In the genomic region with DNA sequence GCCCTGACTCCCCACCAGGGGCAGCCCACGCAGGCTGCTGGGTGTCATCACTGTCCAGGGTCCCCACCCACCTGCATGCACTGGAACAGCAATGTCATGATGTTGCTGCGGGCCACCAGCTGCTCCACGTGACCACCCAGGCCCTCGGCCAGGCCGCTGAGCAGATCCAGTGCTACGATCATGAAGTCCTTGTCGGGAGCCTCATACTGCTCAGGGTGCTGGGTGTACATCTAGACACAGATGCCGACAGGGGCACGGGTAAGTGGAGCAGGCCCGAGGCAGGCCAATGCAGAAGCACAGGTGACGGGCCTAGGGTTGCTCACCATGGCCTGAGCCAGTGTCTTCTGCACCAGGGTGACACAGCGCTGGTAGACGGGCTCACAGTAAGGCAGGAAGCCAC, we compare ENCODE assay signal across 19 cellular contexts. TPM values are rescaled to one million over a fixed set of nuclear protein-coding genes. Genes with fewer than 3 reads are reported as not detected.
DNase-seq lines count a peak whose midpoint lies in the region; ATAC-seq, FAIRE-seq and TF ChIP-seq lines count a peak whose summit lies in the region.
"Had no signal": no experiment of that assay in that cellular context is flagged by ENCODE, and none has a peak within 500 bp of the region (broad histone marks: within the 10 kb centered on the region; RNA-seq: fewer than 3 reads in every experiment).

No MANE protein-coding gene starts in this region.

- no peak overlapping the region for H3K4me3 Mint-ChIP-seq in activated naive CD8-positive, alpha-beta T cell
- H3K4me3 Mint-ChIP-seq in activated naive CD8-positive, alpha-beta T cell treated with anti-CD3 and anti-CD28 coated beads, Interleukin-2, amount 50 U/mL, for 24 hours = no peak overlapping the region
- no peak overlapping the region for H3K4me3 Mint-ChIP-seq in GM23338
- H3K4me3 Mint-ChIP-seq: CD8-positive, alpha-beta T cell; H9; IgD-negative memory B cell had no signal

- no peak for ATAC-seq in activated naive CD8-positive, alpha-beta T cell treated with anti-CD3 and anti-CD28 coated beads, Interleukin-2, amount 50 U/mL, for 24 hours
- ATAC-seq in GM23338 = no peak
- ATAC-seq: CD8-positive, alpha-beta T cell had no signal

- WGBS in H1 (ENCODE audit: extremely low coverage in 1 of 2, insufficient coverage in 1 of 2, insufficient read length in 1 of 2, insufficient replicate concordance in 2 of 2, low coverage in 1 of 2, low lambda C conversion rate in 2 of 2, missing lambda C conversion rate in 1 of 2), 2 experiments = 97% methylated on average over 13 of the region's 13 CpGs; no CpG with 5 or more reads in 1 of the 2 experiments

- no peak overlapping the region for H2BK15ac ChIP-seq in H1 (ENCODE audit: low read length)

- no peak overlapping the region for H3K14ac ChIP-seq in H1 (ENCODE audit: insufficient read length)

- H3K27ac ChIP-seq in GM23338 (ENCODE audit: low read depth) = no peak overlapping the region
- H3K27ac ChIP-seq in H1 (ENCODE audit: low read depth, low read length) = no peak overlapping the region
- no peak overlapping the region for H3K27ac ChIP-seq in osteoblast (ENCODE audit: low read depth, low read length)
- H3K27ac ChIP-seq: BLaER1 treated with 17β-estradiol and CSF1 and Interleukin-3, amounts not matched to agents 10 nM and 100 nM had no signal

- no peaks in the 10 kb centered on the region for H3K27me3 ChIP-seq in GM23338 (ENCODE audit: insufficient read depth)
- H3K27me3 ChIP-seq in H1 (replicated peaks in 1 of 4; ENCODE audit: control insufficient read depth in 3 of 4, extremely low read depth in 1 of 4, insufficient read depth in 3 of 4, low read length in 3 of 4) = no peaks in the 10 kb centered on the region
- H3K27me3 ChIP-seq in osteoblast (ENCODE audit: insufficient read depth, low read length) = no peaks in the 10 kb centered on the region
- H3K27me3 ChIP-seq: BLaER1 treated with 17β-estradiol and CSF1 and Interleukin-3, amounts not matched to agents 10 nM and 100 nM had no signal

- H4K91ac ChIP-seq in H1 (replicated peaks; ENCODE audit: insufficient read length, low read length) = no peak overlapping the region

- H3K27ac Mint-ChIP-seq in activated naive CD8-positive, alpha-beta T cell = peak overlapping the region; percentile 50
- H3K27ac Mint-ChIP-seq in activated naive CD8-positive, alpha-beta T cell treated with anti-CD3 and anti-CD28 coated beads, Interleukin-2, amount 50 U/mL, for 24 hours = no peak overlapping the region
- H3K27ac Mint-ChIP-seq in GM23338 = peak overlapping the region; percentile 59; the same call in 1 of the 2 replicates
- H3K27ac Mint-ChIP-seq: CD8-positive, alpha-beta T cell; H9; IgD-negative memory B cell had no signal

- no peak overlapping the region for H3K4me2 ChIP-seq in GM23338
- H3K4me2 ChIP-seq in H1 (ENCODE audit: insufficient read depth in 1 of 2, low read depth in 2 of 2, low read length in 2 of 2) = no peak overlapping the region
- H3K4me2 ChIP-seq in osteoblast (ENCODE audit: insufficient read depth, low read length) = no peak overlapping the region
- H3K4me2 ChIP-seq: BLaER1 treated with 17β-estradiol and CSF1 and Interleukin-3, amounts not matched to agents 10 nM and 100 nM had no signal

- H2BK5ac ChIP-seq in H1 (ENCODE audit: low read depth, low read length) = no peak overlapping the region

- H3F3A ChIP-seq in GM23338 (replicated peaks; ENCODE audit: low read depth) = peaks cover 56% of the 10 kb centered on the region

- no peak for TF ChIP-seq RAD21 in H1 (IDR thresholded peaks at IDR 0.05 in 1 of 2, conservative IDR thresholded peaks at IDR 0.05 in 1 of 2; ENCODE audit: low read depth in 2 of 2, low read length in 2 of 2)

- H2AK5ac ChIP-seq in H1 (ENCODE audit: low read depth, low read length) = no peak overlapping the region

- H2BK120ac ChIP-seq in H1 (replicated peaks; ENCODE audit: low read depth, low read length) = no peak overlapping the region

- no peak overlapping the region for H4K8ac ChIP-seq in H1 (ENCODE audit: extremely low read depth, insufficient read depth, low read length)

- peaks cover 4% of the 10 kb centered on the region for H3K36me3 Mint-ChIP-seq in activated naive CD8-positive, alpha-beta T cell
- H3K36me3 Mint-ChIP-seq in activated naive CD8-positive, alpha-beta T cell treated with anti-CD3 and anti-CD28 coated beads, Interleukin-2, amount 50 U/mL, for 24 hours (ENCODE audit: low read depth) = peaks cover 53% of the 10 kb centered on the region
- peaks cover 91% of the 10 kb centered on the region for H3K36me3 Mint-ChIP-seq in GM23338 (ENCODE audit: low read depth)

- no peak overlapping the region for H3K56ac ChIP-seq in H1 (replicated peaks; ENCODE audit: insufficient read length, low read depth, low read length)

- H2BK20ac ChIP-seq in H1 (ENCODE audit: low read length) = no peak overlapping the region

- TF ChIP-seq CTCF in GM23338 (conservative IDR thresholded peaks at IDR 0.05; ENCODE audit: low read depth in 2 of 2) (no peak), H1 (IDR thresholded peaks at IDR 0.05; ENCODE audit: control extremely low read depth in 1 of 3, insufficient read depth in 1 of 3, low read depth in 1 of 3, low read length in 3 of 3) (no peak), osteoblast (IDR thresholded peaks at IDR 0.05; ENCODE audit: extremely low read depth, low read depth, low read length) (no peak)

- H3K9me3 ChIP-seq in H1 (ENCODE audit: insufficient read depth in 2 of 2, low read depth in 1 of 2, low read length in 1 of 2) (no peaks in the 10 kb centered on the region), osteoblast (ENCODE audit: low read depth, low read length) (no peaks in the 10 kb centered on the region)
- H3K9me3 ChIP-seq: BLaER1 treated with 17β-estradiol and CSF1 and Interleukin-3, amounts not matched to agents 10 nM and 100 nM had no signal

- H3K18ac ChIP-seq in H1 (ENCODE audit: extremely low read depth, low read length) = no peak overlapping the region

- no peak for TF ChIP-seq POLR2A in H1 (IDR thresholded peaks at IDR 0.05; ENCODE audit: control extremely low read depth in 1 of 2, low read depth in 2 of 2, low read length in 2 of 2)

- H3K4me1 ChIP-seq in GM23338 (ENCODE audit: insufficient read depth) (no peaks in the 10 kb centered on the region), H1 (replicated peaks in 1 of 4; ENCODE audit: control insufficient read depth in 3 of 4, insufficient read depth in 4 of 4, low read length in 3 of 4) (peaks cover 0 to 5% (median 2%) of the 10 kb centered on the region in 4 experiments; a peak in 2 of 7 replicates), osteoblast (ENCODE audit: insufficient read depth, low read length) (no peaks in the 10 kb centered on the region)
- H3K4me1 ChIP-seq: BLaER1 treated with 17β-estradiol and CSF1 and Interleukin-3, amounts not matched to agents 10 nM and 100 nM had no signal

- H3K9me3 Mint-ChIP-seq in activated naive CD8-positive, alpha-beta T cell (ENCODE audit: low read depth) = no peaks in the 10 kb centered on the region
- no peaks in the 10 kb centered on the region for H3K9me3 Mint-ChIP-seq in activated naive CD8-positive, alpha-beta T cell treated with anti-CD3 and anti-CD28 coated beads, Interleukin-2, amount 50 U/mL, for 24 hours
- H3K9me3 Mint-ChIP-seq in GM23338 = no peaks in the 10 kb centered on the region
- H3K9me3 Mint-ChIP-seq: CD8-positive, alpha-beta T cell; H9; IgD-negative memory B cell had no signal

- no peaks in the 10 kb centered on the region for H3K23me2 ChIP-seq in H1 (ENCODE audit: low read depth, low read length)

- no peak overlapping the region for H3K4ac ChIP-seq in H1 (replicated peaks; ENCODE audit: insufficient read length, low read depth, low read length)

- H2BK12ac ChIP-seq in H1 (ENCODE audit: low read depth, low read length) = no peak overlapping the region

- no peaks in the 10 kb centered on the region for H3K79me1 ChIP-seq in H1 (ENCODE audit: low read depth, low read length)

- no peak overlapping the region for H4K5ac ChIP-seq in H1 (ENCODE audit: insufficient read length, low read depth, low read length)

- no peak overlapping the region for H3K9ac ChIP-seq in H1 (replicated peaks in 1 of 4; ENCODE audit: extremely low read depth in 1 of 4, low read depth in 3 of 4, low read length in 3 of 4)
- H3K9ac ChIP-seq: BLaER1 treated with 17β-estradiol and CSF1 and Interleukin-3, amounts not matched to agents 10 nM and 100 nM had no signal

- no peak for FAIRE-seq in H1 (lab: Jason Lieb, UNC)
- FAIRE-seq: G401.6, GM12891, HTR-8/SVneo had no signal

- peaks cover 26% of the 10 kb centered on the region for H4K20me1 ChIP-seq in GM23338 (replicated peaks; ENCODE audit: insufficient read depth)
- peaks cover 4 to 14% of the 10 kb centered on the region in 2 experiments for H4K20me1 ChIP-seq in H1 (replicated peaks in 1 of 2; ENCODE audit: control insufficient read depth in 1 of 2, insufficient read depth in 2 of 2, low read length in 2 of 2)
- peaks cover 5% of the 10 kb centered on the region for H4K20me1 ChIP-seq in osteoblast (ENCODE audit: insufficient read depth, low read length)

- H2AFZ ChIP-seq in GM23338 (no peak overlapping the region), H1 (ENCODE audit: low read length) (no peak overlapping the region), osteoblast (ENCODE audit: low read length) (no peak overlapping the region)

- H3K9me2 ChIP-seq in GM23338 (ENCODE audit: insufficient read depth) = no peaks in the 10 kb centered on the region

- POLR2A ChIA-PET in H1 (lab: Charles Lee; ENCODE audit: partially characterized antibody) = interaction anchor here (1.0 to 6.7 kb wide), 5 partner anchors 8 to 60 kb away, joined by 3 to 50 read pairs (median 3); partner anchors contain the start of genes FBXW9, MAN2B1 and WDR83

- TF ChIP-seq EP300 in H1 (IDR thresholded peaks at IDR 0.05; ENCODE audit: borderline replicate concordance in 1 of 2, low read depth in 2 of 2, low read length in 2 of 2) = no peak

- H3K4me3 ChIP-seq in GM23338 = no peak overlapping the region
- H3K4me3 ChIP-seq in H1 (ENCODE audit: extremely low read depth in 1 of 4, insufficient read depth in 2 of 4, low read depth in 3 of 4, low read length in 4 of 4) = no peak overlapping the region
- no peak overlapping the region for H3K4me3 ChIP-seq in osteoblast (ENCODE audit: insufficient read depth, low read length)
- H3K4me3 ChIP-seq: BLaER1 treated with 17β-estradiol and CSF1 and Interleukin-3, amounts not matched to agents 10 nM and 100 nM had no signal

- CTCF ChIA-PET in H1 (lab: Charles Lee; ENCODE audit: partially characterized antibody) = interaction anchor here (0.7 to 1.4 kb wide), 3 partner anchors 8 to 143 kb away, joined by 3 to 4 read pairs (median 4); partner anchors contain the start of gene FBXW9

- no peak for DNase-seq in activated naive CD8-positive, alpha-beta T cell treated with anti-CD3 and anti-CD28 coated beads, Interleukin-2, amount 50 U/mL, for 24 hours
- no peak for DNase-seq in GM23338 (ENCODE audit: low spot score)
- no peak for DNase-seq in H1 (ENCODE audit: low read depth in 1 of 2, low spot score in 2 of 2)
- peak; percentile 64 for DNase-seq in osteoblast (ENCODE audit: insufficient read length, low spot score, missing footprints)
- DNase-seq in COR-L47 (lab: John Stamatoyannopoulos, UW) = no peak
- no peak for DNase-seq in NCI-H526 treated with DMSO at 0.1 percent for 48 hours (lab: John Stamatoyannopoulos, UW)
- DNase-seq: 8988T; CD8-positive, alpha-beta T cell; DMS 273 treated with DMSO at 0.1 percent for 48 hours; GOT3; H9 had no signal

- H3K27me3 Mint-ChIP-seq in activated naive CD8-positive, alpha-beta T cell = no peaks in the 10 kb centered on the region
- H3K27me3 Mint-ChIP-seq in activated naive CD8-positive, alpha-beta T cell treated with anti-CD3 and anti-CD28 coated beads, Interleukin-2, amount 50 U/mL, for 24 hours = no peaks in the 10 kb centered on the region
- peaks cover 16% of the 10 kb centered on the region for H3K27me3 Mint-ChIP-seq in GM23338 (ENCODE audit: insufficient read depth, low read depth, poor library complexity)
- H3K27me3 Mint-ChIP-seq: IgD-negative memory B cell had no signal

- H3K23ac ChIP-seq in H1 (ENCODE audit: insufficient read length) = no peak overlapping the region

- H3K4me1 Mint-ChIP-seq in activated naive CD8-positive, alpha-beta T cell (ENCODE audit: low read depth) = no peaks in the 10 kb centered on the region
- H3K4me1 Mint-ChIP-seq in activated naive CD8-positive, alpha-beta T cell treated with anti-CD3 and anti-CD28 coated beads, Interleukin-2, amount 50 U/mL, for 24 hours = no peaks in the 10 kb centered on the region
- peaks cover 9% of the 10 kb centered on the region; the same call in 2 of the 3 replicates for H3K4me1 Mint-ChIP-seq in GM23338
- H3K4me1 Mint-ChIP-seq: IgD-negative memory B cell had no signal

- H3K79me2 ChIP-seq in GM23338 (replicated peaks; ENCODE audit: insufficient read depth) = peaks cover 4% of the 10 kb centered on the region; the same call in 1 of the 2 replicates
- no peaks in the 10 kb centered on the region for H3K79me2 ChIP-seq in H1 (ENCODE audit: control insufficient read depth in 1 of 2, insufficient read depth in 2 of 2, low read length in 2 of 2)
- H3K79me2 ChIP-seq in osteoblast (ENCODE audit: insufficient read depth, low read length) = peaks cover 2% of the 10 kb centered on the region

- H3K36me3 ChIP-seq in GM23338 (ENCODE audit: insufficient read depth) (peaks cover 71% of the 10 kb centered on the region), H1 (ENCODE audit: control insufficient read depth in 2 of 4, insufficient read depth in 4 of 4, low read length in 3 of 4) (peaks cover 35 to 79% (median 64%) of the 10 kb centered on the region in 4 experiments), osteoblast (ENCODE audit: insufficient read depth, low read length) (peaks cover 90% of the 10 kb centered on the region)

RNA-seq across cellular contexts. Expression of gene FBXW9, which starts 8.7 kb away (rescaled TPM):
- total RNA-seq in GM23338 (2014; rRNA removed; shearing (Covaris generic)) = 12.3 and 19.4 TPM in 2 replicates
- polyA plus RNA-seq in GM23338 (2016; fragmentation: Nextera tagmentation; extraction: Ambion mirVana) = 6.6 and 8.2 TPM in 2 replicates
- total RNA-seq in H1 (2021; fragmentation: NEBNext Ultra II Directional; extraction: Animal tissue kit (Norgen Biotek cat#: 25700)) = 10.8 and 11.1 TPM in 2 replicates
- polyA plus RNA-seq in H1 (2011; rRNA removed) = 30.1 and 36.4 TPM in 2 replicates
- 22.3 TPM for polyA plus RNA-seq in H1 (2011; cell fraction: cytosol; rRNA removed)
- 26.5 TPM for polyA plus RNA-seq in H1 (2011; cell fraction: nucleus; rRNA removed)
- 6.1 to 13.8 TPM (median 12.7 TPM) in 4 replicates for polyA plus RNA-seq in H1 (2012, experiment 1 of 2)
- polyA plus RNA-seq in H1 (2012, experiment 2 of 2) = 13.7 TPM
- 7.6 TPM for polyA plus RNA-seq in H1 (2013, experiment 1 of 2)
- 7.2 TPM for polyA plus RNA-seq in H1 (2013, experiment 2 of 2)
- 6.0 and 7.9 TPM in 2 replicates for polyA minus RNA-seq in H1 (2011; rRNA and poly(A)+ RNA removed)
- 8.1 TPM for polyA minus RNA-seq in H1 (2011; cell fraction: cytosol; rRNA and poly(A)+ RNA removed)
- 6.7 TPM for polyA minus RNA-seq in H1 (2011; cell fraction: nucleus; rRNA and poly(A)+ RNA removed)
- 17.1 and 18.5 TPM in 2 replicates for total RNA-seq in osteoblast

RNA-seq across cellular contexts. Expression of gene GNG14, which starts 17.4 kb away (rescaled TPM):
- total RNA-seq in GM23338 (2014; rRNA removed; shearing (Covaris generic)) = not detected in 2 replicates
- polyA plus RNA-seq in GM23338 (2016; fragmentation: Nextera tagmentation; extraction: Ambion mirVana) (not detected in 2 replicates), H1 (2011; rRNA removed) (not detected in 2 replicates)
- not detected in 2 replicates for total RNA-seq in H1 (2021; fragmentation: NEBNext Ultra II Directional; extraction: Animal tissue kit (Norgen Biotek cat#: 25700))
- polyA plus RNA-seq in H1 (2011; cell fraction: cytosol; rRNA removed) = not detected
- polyA plus RNA-seq in H1 (2011; cell fraction: nucleus; rRNA removed) = not detected
- polyA plus RNA-seq in H1 (2012, experiment 1 of 2) = not detected in 4 replicates
- polyA plus RNA-seq in H1 (2012, experiment 2 of 2) = not detected
- not detected for polyA plus RNA-seq in H1 (2013, experiment 1 of 2)
- polyA plus RNA-seq in H1 (2013, experiment 2 of 2) = not detected
- polyA minus RNA-seq in H1 (2011; rRNA and poly(A)+ RNA removed) = not detected in 2 replicates
- polyA minus RNA-seq in H1 (2011; cell fraction: cytosol; rRNA and poly(A)+ RNA removed) = not detected
- polyA minus RNA-seq in H1 (2011; cell fraction: nucleus; rRNA and poly(A)+ RNA removed) = not detected
- not detected in 2 replicates for total RNA-seq in osteoblast
- total RNA-seq: A673; CD8-positive, alpha-beta T cell; H9 had no signal
- polyA plus RNA-seq: AG04450, IgD-negative memory B cell had no signal

RNA-seq across cellular contexts. Expression of gene TNPO2, which starts 18.6 kb away (rescaled TPM):
- 83.0 and 85.9 TPM in 2 replicates for total RNA-seq in GM23338 (2014; rRNA removed; shearing (Covaris generic))
- polyA plus RNA-seq in GM23338 (2016; fragmentation: Nextera tagmentation; extraction: Ambion mirVana) (35.8 and 37.1 TPM in 2 replicates), H1 (2011; rRNA removed) (121 and 136 TPM in 2 replicates)
- 110 and 112 TPM in 2 replicates for total RNA-seq in H1 (2021; fragmentation: NEBNext Ultra II Directional; extraction: Animal tissue kit (Norgen Biotek cat#: 25700))
- polyA plus RNA-seq in H1 (2011; cell fraction: cytosol; rRNA removed) = 116 TPM
- 408 TPM for polyA plus RNA-seq in H1 (2011; cell fraction: nucleus; rRNA removed)
- 85.6 to 98.1 TPM (median 87.1 TPM) in 4 replicates for polyA plus RNA-seq in H1 (2012, experiment 1 of 2)
- polyA plus RNA-seq in H1 (2012, experiment 2 of 2) = 57.3 TPM
- polyA plus RNA-seq in H1 (2013, experiment 1 of 2) = 61.7 TPM
- 57.4 TPM for polyA plus RNA-seq in H1 (2013, experiment 2 of 2)
- 202 and 231 TPM in 2 replicates for polyA minus RNA-seq in H1 (2011; rRNA and poly(A)+ RNA removed)
- 84.7 TPM for polyA minus RNA-seq in H1 (2011; cell fraction: cytosol; rRNA and poly(A)+ RNA removed)
- polyA minus RNA-seq in H1 (2011; cell fraction: nucleus; rRNA and poly(A)+ RNA removed) = 205 TPM
- total RNA-seq in osteoblast = 36.6 and 39.8 TPM in 2 replicates

RNA-seq across cellular contexts. Expression of gene DHPS, which starts 23.5 kb away (rescaled TPM):
- total RNA-seq in GM23338 (2014; rRNA removed; shearing (Covaris generic)) = 126 and 141 TPM in 2 replicates
- polyA plus RNA-seq in GM23338 (2016; fragmentation: Nextera tagmentation; extraction: Ambion mirVana) (85.4 and 107 TPM in 2 replicates), H1 (2011; rRNA removed) (99.6 and 118 TPM in 2 replicates)
- total RNA-seq in H1 (2021; fragmentation: NEBNext Ultra II Directional; extraction: Animal tissue kit (Norgen Biotek cat#: 25700)) = 86.6 and 88.8 TPM in 2 replicates
- 128 TPM for polyA plus RNA-seq in H1 (2011; cell fraction: cytosol; rRNA removed)
- polyA plus RNA-seq in H1 (2011; cell fraction: nucleus; rRNA removed) = 156 TPM
- 90.2 to 103 TPM (median 99.3 TPM) in 4 replicates for polyA plus RNA-seq in H1 (2012, experiment 1 of 2)
- 104 TPM for polyA plus RNA-seq in H1 (2012, experiment 2 of 2)
- polyA plus RNA-seq in H1 (2013, experiment 1 of 2) = 58.7 TPM
- polyA plus RNA-seq in H1 (2013, experiment 2 of 2) = 57.5 TPM
- 66.7 and 78.4 TPM in 2 replicates for polyA minus RNA-seq in H1 (2011; rRNA and poly(A)+ RNA removed)
- polyA minus RNA-seq in H1 (2011; cell fraction: cytosol; rRNA and poly(A)+ RNA removed) = 38.5 TPM
- 62.3 TPM for polyA minus RNA-seq in H1 (2011; cell fraction: nucleus; rRNA and poly(A)+ RNA removed)
- total RNA-seq in osteoblast = 50.4 and 52.5 TPM in 2 replicates

RNA-seq across cellular contexts. Expression of gene TRIR, which starts 29.3 kb away (rescaled TPM):
- 170 and 171 TPM in 2 replicates for total RNA-seq in GM23338 (2014; rRNA removed; shearing (Covaris generic))
- 254 and 257 TPM in 2 replicates for polyA plus RNA-seq in GM23338 (2016; fragmentation: Nextera tagmentation; extraction: Ambion mirVana)
- 149 and 156 TPM in 2 replicates for total RNA-seq in H1 (2021; fragmentation: NEBNext Ultra II Directional; extraction: Animal tissue kit (Norgen Biotek cat#: 25700))
- polyA plus RNA-seq in H1 (2011; rRNA removed) = 130 and 167 TPM in 2 replicates
- polyA plus RNA-seq in H1 (2011; cell fraction: cytosol; rRNA removed) = 216 TPM
- 124 TPM for polyA plus RNA-seq in H1 (2011; cell fraction: nucleus; rRNA removed)
- polyA plus RNA-seq in H1 (2012, experiment 1 of 2) = 169 to 208 TPM (median 189 TPM) in 4 replicates
- polyA plus RNA-seq in H1 (2012, experiment 2 of 2) = 245 TPM
- 179 TPM for polyA plus RNA-seq in H1 (2013, experiment 1 of 2)
- polyA plus RNA-seq in H1 (2013, experiment 2 of 2) = 179 TPM
- polyA minus RNA-seq in H1 (2011; rRNA and poly(A)+ RNA removed) = 33.4 and 36.1 TPM in 2 replicates
- polyA minus RNA-seq in H1 (2011; cell fraction: cytosol; rRNA and poly(A)+ RNA removed) = 45.1 TPM
- polyA minus RNA-seq in H1 (2011; cell fraction: nucleus; rRNA and poly(A)+ RNA removed) = 31.4 TPM
- total RNA-seq in osteoblast = 123 and 136 TPM in 2 replicates
